In the genomic region with DNA sequence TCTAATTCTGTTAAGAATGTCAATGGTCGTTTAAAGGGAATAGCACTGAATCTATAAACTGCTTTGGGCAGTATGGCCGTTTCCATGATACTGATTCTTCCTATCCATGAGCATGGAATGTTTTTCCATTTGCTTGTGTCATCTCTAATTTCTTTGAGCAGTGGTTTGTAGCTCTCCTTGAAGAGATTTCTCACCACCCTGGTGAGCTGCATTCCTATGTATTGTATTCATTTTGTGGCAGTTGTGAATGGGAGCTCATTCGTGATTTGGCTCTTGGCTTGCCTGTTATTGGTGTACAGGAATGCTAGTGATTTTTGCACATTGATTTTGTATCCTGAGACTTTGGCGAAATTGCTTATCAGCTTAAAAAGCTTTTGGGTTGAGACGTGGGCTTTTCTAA, we compare ENCODE assay signal across 25 cellular contexts. TPM values are rescaled to one million over a fixed set of nuclear protein-coding genes. Genes with fewer than 3 reads are reported as not detected.
DNase-seq lines count a peak whose midpoint lies in the region; ATAC-seq, FAIRE-seq and TF ChIP-seq lines count a peak whose summit lies in the region.
"Had no signal": no experiment of that assay in that cellular context is flagged by ENCODE, and none has a peak within 500 bp of the region (broad histone marks: within the 10 kb centered on the region; RNA-seq: fewer than 3 reads in every experiment).

No MANE protein-coding gene starts in this region.

- WGBS in mesendoderm (ENCODE audit: extremely low coverage, insufficient coverage, low lambda C conversion rate): no CpG with 5 or more reads among the region's 5 CpGs
- 64 to 83% methylated on average over 5 of the region's 5 CpGs for WGBS in body of pancreas, 2 donors

- H3K27ac ChIP-seq in mesendoderm (ENCODE audit: low read depth, low read length): no peak overlapping the region
- no peak overlapping the region for H3K27ac ChIP-seq in body of pancreas
- H3K27ac ChIP-seq: coronary artery, uterus, VCaP had no signal

- H3K4me2 ChIP-seq in mesendoderm (ENCODE audit: low read length): no peak overlapping the region

- no peaks in the 10 kb centered on the region for H3K9me3 ChIP-seq in body of pancreas
- H3K9me3 ChIP-seq: uterus had no signal

- no peak for TF ChIP-seq POLR2A in body of pancreas (IDR thresholded peaks at IDR 0.05)

- H2AK5ac ChIP-seq in mesendoderm (ENCODE audit: low read length): no peak overlapping the region

- no peak overlapping the region for H4K8ac ChIP-seq in mesendoderm (ENCODE audit: low read depth, low read length)

- H3K27me3 ChIP-seq in bronchial epithelial cell (ENCODE audit: control insufficient read depth, insufficient read depth, low read length) (no peaks in the 10 kb centered on the region), mesendoderm (ENCODE audit: insufficient read depth, low read length, poor library complexity) (no peaks in the 10 kb centered on the region), body of pancreas (no peaks in the 10 kb centered on the region)
- H3K27me3 ChIP-seq: uterus had no signal

- H3K4me3 ChIP-seq in bronchial epithelial cell (ENCODE audit: low read depth, low read length) (no peak overlapping the region), mesendoderm (ENCODE audit: low read length) (no peak overlapping the region), body of pancreas (no peak overlapping the region)
- H3K4me3 ChIP-seq: coronary artery, K562, uterus had no signal

- no peak overlapping the region for H4K5ac ChIP-seq in mesendoderm (ENCODE audit: low read length)

- H3K36me3 ChIP-seq in bronchial epithelial cell (ENCODE audit: control insufficient read depth, insufficient read depth, low read length): no peaks in the 10 kb centered on the region
- no peaks in the 10 kb centered on the region for H3K36me3 ChIP-seq in mesendoderm (ENCODE audit: control insufficient read depth, insufficient read depth, low read length)
- no peaks in the 10 kb centered on the region for H3K36me3 ChIP-seq in body of pancreas (replicated peaks in 1 of 2; ENCODE audit: insufficient read depth in 1 of 2, low read depth in 2 of 2)
- H3K36me3 ChIP-seq: uterus had no signal

- FAIRE-seq in bronchial epithelial cell (lab: Jason Lieb, UNC): no peak
- FAIRE-seq: endometrium, frontal cortex, GM12892, K562 had no signal

- ATAC-seq in HG03565 (IDR thresholded peaks at IDR 0.05; ENCODE audit: unreplicated experiment) (no peak), body of pancreas (no peak)
- ATAC-seq: HCT116, K562 had no signal

- no peak overlapping the region for H3K23ac ChIP-seq in mesendoderm (ENCODE audit: low read length)

- H2BK15ac ChIP-seq in mesendoderm (replicated peaks; ENCODE audit: low read depth): no peak overlapping the region

- no peak overlapping the region for H2BK120ac ChIP-seq in mesendoderm (ENCODE audit: low read depth, low read length)

- H2BK5ac ChIP-seq in mesendoderm (ENCODE audit: low read length): no peak overlapping the region

- no peaks in the 10 kb centered on the region for H3K79me1 ChIP-seq in mesendoderm (ENCODE audit: low read length)

- H3K4ac ChIP-seq in mesendoderm (ENCODE audit: low read depth, low read length): no peak overlapping the region

- H3K9ac ChIP-seq in mesendoderm (ENCODE audit: low read length): no peak overlapping the region

- TF ChIP-seq CTCF in bronchial epithelial cell (IDR thresholded peaks at IDR 0.05; ENCODE audit: insufficient read depth, low read length, severe bottlenecking): no peak
- no peak for TF ChIP-seq CTCF in GM20000 (IDR thresholded peaks at IDR 0.05; ENCODE audit: extremely low read depth, missing control alignments)
- TF ChIP-seq CTCF in body of pancreas (IDR thresholded peaks at IDR 0.05): no peak

- DNase-seq in AG20443 (ENCODE audit: low spot score) (peak; percentile 8), M059J (ENCODE audit: low read depth) (peak; percentile 83), bronchial epithelial cell (ENCODE audit: low read depth) (peak; percentile 54), mesendoderm (peak; percentile 83), GM20000 (ENCODE audit: low spot score) (no peak), globus pallidus (ENCODE audit: low spot score) (no peak), body of pancreas (no peak)
- DNase-seq: ACHN; activated CD4-positive, alpha-beta T cell treated with anti-CD3 and anti-CD28 coated beads, Interleukin-2, amount 50 U/mL, for 4 hours; amygdala; DMS 273 treated with DMSO at 0.1 percent for 48 hours; MV-4-11; NCI-H2029; NCI-H446; stimulated activated CD8-positive, alpha-beta memory T cell treated with anti-CD3 and anti-CD28 coated beads, Interleukin-4, amount 100 ng/mL, for 48 hours; T-helper 1 cell; uterus had no signal

- no peak overlapping the region for H3K56ac ChIP-seq in mesendoderm (ENCODE audit: low read length)

- no peaks in the 10 kb centered on the region for H3K4me1 ChIP-seq in mesendoderm (ENCODE audit: control insufficient read depth, low read depth, low read length)
- H3K4me1 ChIP-seq in body of pancreas: peaks cover 5% of the 10 kb centered on the region
- H3K4me1 ChIP-seq: uterus had no signal

- no peak overlapping the region for H3K18ac ChIP-seq in mesendoderm (ENCODE audit: low read length)

- H3K79me2 ChIP-seq in mesendoderm (ENCODE audit: control insufficient read depth, insufficient read depth, low read length): no peaks in the 10 kb centered on the region

- intact Hi-C loops in body of pancreas (cut with DNase I): loop anchor here (10.0 kb wide), 1 partner anchor 868 kb away; no protein-coding TSS in a partner anchor

RNA-seq across cellular contexts. Expression of a gene that starts 38.3 kb away (rescaled TPM):
- 32.0 and 36.9 TPM in 2 replicates for total RNA-seq in M059J (2014; rRNA removed; shearing (Covaris generic))
- total RNA-seq in bronchial epithelial cell (41.1 and 42.5 TPM in 2 replicates), body of pancreas (10 to 100 TPM; 14.2 to 26.2 TPM)
- 87.9 TPM for polyA plus RNA-seq in mesendoderm (2013, experiment 1 of 2)
- 85.0 TPM for polyA plus RNA-seq in mesendoderm (2013, experiment 2 of 2)

Comparison
In these comparisons a context has a peak if more than half of its experiments do, and no peak if none do; other contexts are left out.
1. DNase-seq: peak in AG20443 (single experiment), M059J (single experiment), bronchial epithelial cell (single experiment) and mesendoderm (single experiment); none in GM20000 (single experiment), globus pallidus (single experiment) and body of pancreas (0 of 4).